23 cellular contexts compared by ENCODE assay signal in the genomic region with DNA sequence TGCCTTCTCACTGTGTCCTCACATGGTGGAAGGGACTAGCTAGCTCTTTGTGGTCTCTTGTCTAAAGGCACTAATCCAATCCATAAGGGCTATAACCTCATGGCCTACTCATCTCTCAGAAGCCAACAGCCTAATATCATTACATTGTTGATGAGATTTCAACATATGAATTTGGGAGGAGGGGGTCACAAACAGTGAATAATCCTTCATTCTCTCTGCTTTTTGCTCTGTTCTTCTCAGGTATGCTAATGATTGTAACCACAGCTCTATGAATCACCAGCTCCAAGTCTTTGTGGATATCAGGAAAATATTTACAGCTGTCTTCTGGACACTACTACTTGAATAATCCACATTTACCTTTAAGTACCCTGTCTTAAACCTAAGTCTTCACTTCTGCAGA.
DNase-seq lines count a peak whose midpoint lies in the region; ATAC-seq, FAIRE-seq and TF ChIP-seq lines count a peak whose summit lies in the region.
"Had no signal": no experiment of that assay in that cellular context is flagged by ENCODE, and none has a peak within 500 bp of the region (broad histone marks: within the 10 kb centered on the region; RNA-seq: fewer than 3 reads in every experiment).

No MANE protein-coding gene starts in this region.

- H4K20me1 ChIP-seq in keratinocyte (ENCODE audit: control insufficient read depth, extremely low read depth, insufficient read depth, low read length) (no peaks in the 10 kb centered on the region), OCI-LY7 (ENCODE audit: insufficient read depth, low read length) (no peaks in the 10 kb centered on the region)
- H4K20me1 ChIP-seq: BLaER1 had no signal

- POLR2A ChIA-PET in OCI-LY7 (lab: Charles Lee), result no interaction called here

- TF ChIP-seq CTCF in keratinocyte (optimal IDR thresholded peaks at IDR 0.05 in 1 of 3, IDR thresholded peaks at IDR 0.05 in 1 of 3, conservative IDR thresholded peaks at IDR 0.05 in 1 of 3; ENCODE audit: extremely low read depth in 1 of 3, insufficient read depth in 2 of 3, low read length in 3 of 3) (no peak), OCI-LY7 (conservative IDR thresholded peaks at IDR 0.05; ENCODE audit: low read length) (no peak)

- dilution Hi-C loops in keratinocyte (cut with MboI; ENCODE audit: extremely low pct_ligation_motif_present, low sequenced_read_pairs), result no loop called here

- CTCF ChIA-PET in OCI-LY7 (lab: Charles Lee; ENCODE audit: unreplicated experiment), result no interaction called here

- no peaks in the 10 kb centered on the region for H3K9me3 ChIP-seq in keratinocyte (ENCODE audit: control insufficient read depth, low read depth, low read length)
- H3K9me3 ChIP-seq in OCI-LY7 (ENCODE audit: low read length), result no peaks in the 10 kb centered on the region
- H3K9me3 ChIP-seq: BLaER1, Caco-2, stomach, transverse colon had no signal

- ATAC-seq in GM18511 (IDR thresholded peaks at IDR 0.05; ENCODE audit: unreplicated experiment), result peak; percentile 33
- ATAC-seq: natural killer cell had no signal

- H3K4me2 ChIP-seq in keratinocyte (ENCODE audit: control insufficient read depth, extremely low read depth, insufficient read depth, low read depth, low read length) (peak overlapping the region; percentile 53), OCI-LY7 (ENCODE audit: low read length) (no peak overlapping the region)
- H3K4me2 ChIP-seq: BLaER1 had no signal

- H3K36me3 ChIP-seq in keratinocyte (ENCODE audit: control insufficient read depth in 2 of 2, extremely low read depth in 1 of 2, insufficient read depth in 2 of 2, low read length in 2 of 2) (no peaks in the 10 kb centered on the region), OCI-LY7 (ENCODE audit: insufficient read depth, low read length) (no peaks in the 10 kb centered on the region)
- H3K36me3 ChIP-seq: BLaER1, stomach, transverse colon had no signal

- H3K9me1 ChIP-seq in keratinocyte (ENCODE audit: control insufficient read depth, extremely low read depth, insufficient read depth, low read length), result no peaks in the 10 kb centered on the region

- intact Hi-C loops in OCI-LY7 (cut with micrococcal nuclease; ENCODE audit: unreplicated experiment), result no loop called here

- BruUV-seq in OCI-LY7 (replicated peaks; lab: Mats Ljungman, UMichigan), result no TSS peak

- peak overlapping the region; percentile 47 for H3K9ac ChIP-seq in keratinocyte (ENCODE audit: control insufficient read depth, extremely low read depth, insufficient read depth, low read length)
- H3K9ac ChIP-seq: BLaER1 had no signal

- H3K4me3 ChIP-seq in keratinocyte (ENCODE audit: control insufficient read depth in 2 of 3, extremely low read depth in 1 of 3, insufficient read depth in 2 of 3, low read depth in 1 of 3, low read length in 3 of 3) (no peak overlapping the region), OCI-LY7 (ENCODE audit: low read depth, low read length, poor library complexity, severe bottlenecking) (no peak overlapping the region)
- H3K4me3 ChIP-seq: BLaER1, stomach, transverse colon had no signal

- H3K27ac ChIP-seq in keratinocyte (ENCODE audit: control insufficient read depth, insufficient read depth, low read length) (peak overlapping the region; percentile 72), OCI-LY7 (ENCODE audit: low read depth, low read length, poor library complexity, severe bottlenecking) (no peak overlapping the region)
- H3K27ac ChIP-seq: BLaER1, stomach, transverse colon had no signal

- H3K4me1 ChIP-seq in keratinocyte (ENCODE audit: control insufficient read depth, extremely low read depth, insufficient read depth, low read length) (peaks cover 19% of the 10 kb centered on the region), OCI-LY7 (ENCODE audit: insufficient read depth, low read length, poor library complexity, severe bottlenecking) (no peaks in the 10 kb centered on the region)
- H3K4me1 ChIP-seq: BLaER1, Caco-2, stomach, transverse colon had no signal

- H2AFZ ChIP-seq in keratinocyte (ENCODE audit: control insufficient read depth, low read length) (peak overlapping the region; percentile 54), OCI-LY7 (ENCODE audit: low read length) (no peak overlapping the region)

- H3K9me2 ChIP-seq in OCI-LY7 (ENCODE audit: insufficient read depth, low read length), result no peaks in the 10 kb centered on the region

- H3K27me3 ChIP-seq in keratinocyte (ENCODE audit: control insufficient read depth, extremely low read depth, insufficient read depth, low read length), result no peaks in the 10 kb centered on the region
- H3K27me3 ChIP-seq: BLaER1, stomach, transverse colon had no signal

- H3K79me2 ChIP-seq in keratinocyte (ENCODE audit: control insufficient read depth, insufficient read depth, low read length) (no peaks in the 10 kb centered on the region), OCI-LY7 (ENCODE audit: insufficient read depth, low read depth, low read length) (no peaks in the 10 kb centered on the region)

- peak; percentile 79 for FAIRE-seq in keratinocyte (lab: Jason Lieb, UNC)
- FAIRE-seq: RCC 7860 had no signal

- DNase-seq in HPDE6-E6E7 (ENCODE audit: extremely low spot score) (peak; percentile 36), amniotic epithelial cell (ENCODE audit: low read depth) (peak; percentile 64), keratinocyte (ENCODE audit: low read depth, low spot score) (peak; percentile 38), amniotic stem cell (lab: John Stamatoyannopoulos, UW) (no peak), iPS-NIHi11 (ENCODE audit: low spot score) (no peak), OCI-LY7 (ENCODE audit: low spot score) (no peak)
- no peak for DNase-seq in activated naive CD4-positive, alpha-beta T cell (lab: John Stamatoyannopoulos, UW)
- DNase-seq: activated CD8-positive, alpha-beta memory T cell treated with anti-CD3 and anti-CD28 coated beads, Interleukin-2, amount 50 U/mL, for 48 hours; Caco-2; cortex of kidney; glutamatergic neuron; HCEC 1CT; MM.1S; natural killer cell; NCI-H1436 treated with DMSO at 0.1 percent for 48 hours; NCI-H510A treated with DMSO at 0.1 percent for 48 hours; NK-92 treated with Interleukin-12 subunit alpha and Interleukin-12 subunit beta, amount 100 ng/mL, for 24 hours; stimulated activated CD4-positive, alpha-beta T cell treated with anti-CD3 and anti-CD28 coated beads, Interleukin-12 subunit alpha, Interleukin-12 subunit beta, amount 100 ng/mL, for 4 hours; stomach; transverse colon had no signal

Comparison
In these comparisons a context has a peak if more than half of its experiments do, and no peak if none do; other contexts are left out.
1. DNase-seq: peak in HPDE6-E6E7 (single experiment), amniotic epithelial cell (single experiment) and keratinocyte (single experiment); none in amniotic stem cell (single experiment), iPS-NIHi11 (single experiment), activated naive CD4-positive, alpha-beta T cell (0 of 4) and OCI-LY7 (single experiment).